In the genomic region with DNA sequence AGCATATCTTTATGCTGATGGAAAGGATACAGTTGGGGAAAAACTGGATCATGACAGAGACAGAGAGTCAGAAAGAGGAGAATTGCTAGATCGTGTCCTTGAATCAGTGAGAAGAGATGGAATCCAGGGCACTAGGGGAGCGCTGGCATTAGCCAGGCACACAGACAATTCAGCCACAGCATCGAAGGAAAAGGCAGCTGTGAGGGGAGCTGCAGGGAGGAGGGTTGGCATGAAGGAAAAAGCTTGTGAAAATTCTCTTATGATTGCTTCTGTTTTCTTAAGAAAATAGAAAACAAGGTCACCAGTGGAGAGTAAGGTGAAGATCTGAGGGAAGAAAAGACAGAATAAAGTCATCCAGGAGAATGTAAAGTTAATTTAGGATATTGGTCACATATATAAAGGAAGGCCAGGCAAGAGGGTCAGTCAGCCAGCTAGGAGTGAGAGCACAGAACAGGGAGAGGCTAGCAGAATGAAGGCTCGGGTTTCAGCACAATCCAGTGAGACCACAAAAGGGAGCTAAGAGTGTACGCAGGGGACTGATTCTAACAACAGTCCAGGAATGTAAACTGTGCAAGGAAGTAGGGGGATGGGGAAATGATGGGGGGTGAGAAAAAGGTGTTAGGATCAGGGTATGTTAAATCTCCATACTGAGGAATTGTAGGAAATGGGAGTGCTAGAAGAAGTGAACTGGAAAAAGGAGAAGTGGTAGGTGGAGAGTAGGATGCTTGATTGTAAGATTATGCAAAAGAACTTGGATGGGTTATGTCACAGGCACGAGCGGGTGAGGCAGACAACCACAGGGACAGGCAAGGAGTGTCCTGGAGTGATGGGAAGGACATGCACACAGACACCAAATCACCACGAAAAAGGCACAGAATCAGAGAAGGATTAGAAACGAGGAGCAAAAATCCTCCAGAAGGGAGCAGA, we compare ENCODE assay signal across 17 cellular contexts.
DNase-seq lines count a peak whose midpoint lies in the region; ATAC-seq, FAIRE-seq and TF ChIP-seq lines count a peak whose summit lies in the region.
"Had no signal": no experiment of that assay in that cellular context is flagged by ENCODE, and none has a peak within 500 bp of the region (broad histone marks: within the 10 kb centered on the region; RNA-seq: fewer than 3 reads in every experiment).

No MANE protein-coding gene starts in this region.

- no peak overlapping the region for H3K4me2 ChIP-seq in GM12878 (ENCODE audit: control insufficient read depth, insufficient read depth)

- 96% methylated on average over 9 of the region's 9 CpGs for WGBS in GM12878 (ENCODE audit: insufficient coverage, insufficient replicate concordance, low lambda C conversion rate, missing lambda C conversion rate)
- 78% methylated on average over 6 to 8 of the region's 9 CpGs for WGBS in mesodermal cell (ENCODE audit: insufficient coverage in 2 of 2), 2 experiments

- no peak for TF ChIP-seq POLR2A in GM12878 (IDR thresholded peaks at IDR 0.05; ENCODE audit: low read depth, low read length)

- no peak for TF ChIP-seq EP300 in GM12878 (IDR thresholded peaks at IDR 0.05; ENCODE audit: borderline replicate concordance in 1 of 2, control insufficient read depth in 1 of 2, low read depth in 2 of 2, low read length in 2 of 2)

- SMC1A ChIA-PET in GM12878 (lab: Charles Lee; ENCODE audit: uncharacterized antibody, unreplicated experiment), result interaction anchor here (1.5 to 1.6 kb wide), 2 partner anchors 9 to 28 kb away, joined by 5 to 8 read pairs; no protein-coding TSS in a partner anchor

- no peaks in the 10 kb centered on the region for H4K20me1 ChIP-seq in GM12878 (ENCODE audit: control insufficient read depth, insufficient read depth)

- no peak overlapping the region for H3K9ac ChIP-seq in GM12878 (ENCODE audit: control insufficient read depth, insufficient read depth, low read length)
- H3K9ac ChIP-seq: GM23248 had no signal

- CTCF ChIA-PET in GM12878 (lab: Yijun Ruan, JAX), result interaction anchor here (1.0 to 1.9 kb wide), 3 partner anchors 11 to 37 kb away, joined by 3 to 5 read pairs (median 4); no protein-coding TSS in a partner anchor

- ATAC-seq in GM12878 (no peak), left colon (no peak), left ventricle myocardium superior (no peak)
- ATAC-seq: activated T-cell treated with anti-CD3 and anti-CD28 coated beads, Interleukin-2, amount 50 U/mL, for 72 hours; heart right ventricle; natural killer cell treated with Interleukin-12 subunit alpha and Interleukin-12 subunit beta and Interleukin-15 and Interleukin-18, amount 100 ng/mL, for 72 hours had no signal

- FAIRE-seq in GM12878 (lab: Jason Lieb, UNC), result no peak

- H3K36me3 ChIP-seq in GM12878 (ENCODE audit: control insufficient read depth in 2 of 2, insufficient read depth in 2 of 2, low read length in 1 of 2) (peaks cover 2 to 7% of the 10 kb centered on the region in 2 experiments; a peak in 2 of 4 replicates), mesodermal cell (ENCODE audit: control insufficient read depth, insufficient read depth, low read length) (peaks cover 8% of the 10 kb centered on the region), ascending aorta (peaks cover 0 to 12% of the 10 kb centered on the region in 2 donors)

- DNase-seq in Daoy (ENCODE audit: low read depth) (peak; percentile 67), LHCN-M2 (ENCODE audit: low read depth) (peak; percentile 87), GM12878 (ENCODE audit: low read depth, low spot score) (no peak), DMS114 treated with DMSO at 0.1 percent for 48 hours (lab: John Stamatoyannopoulos, UW; ENCODE audit: unreplicated experiment) (no peak), left colon (no peak), ascending aorta (ENCODE audit: low spot score in 2 of 2) (no peak), left ventricle myocardium superior (no peak)
- DNase-seq: activated CD4-positive, alpha-beta T cell treated with anti-CD3 and anti-CD28 coated beads, Interleukin-2, amount 10 ng/mL, durations not matched to agents 7 days and 5 days; activated T-cell treated with anti-CD3 and anti-CD28 coated beads, Interleukin-2, amount 50 U/mL, for 72 hours; GM23248; heart right ventricle; NCI-H1092 treated with DMSO at 0.1 percent for 48 hours; sigmoid colon; T1000 had no signal

- no peak overlapping the region for H2AFZ ChIP-seq in GM12878 (ENCODE audit: control insufficient read depth, low read depth, low read length)
- H2AFZ ChIP-seq: GM23248 had no signal

- H3K4me3 ChIP-seq in GM12878, result no peak overlapping the region
- H3K4me3 ChIP-seq in mesodermal cell (ENCODE audit: extremely low read depth, insufficient read depth, low read length, poor library complexity, severe bottlenecking), result no peak overlapping the region
- no peak overlapping the region for H3K4me3 ChIP-seq in ascending aorta
- H3K4me3 ChIP-seq: coronary artery, GM23248, heart right ventricle, sigmoid colon had no signal

- no peak overlapping the region for H3K27ac ChIP-seq in GM12878 (ENCODE audit: control insufficient read depth, insufficient read depth)
- peak overlapping the region; percentile 71 for H3K27ac ChIP-seq in mesodermal cell (ENCODE audit: low read depth, low read length, severe bottlenecking)
- H3K27ac ChIP-seq in ascending aorta, result no peak overlapping the region
- H3K27ac ChIP-seq: coronary artery, GM23248, heart right ventricle, sigmoid colon had no signal

- RAD21 ChIA-PET in GM12878 (lab: Charles Lee; ENCODE audit: unreplicated experiment), result no interaction called here

- no peak for TF ChIP-seq RAD21 in GM12878 (IDR thresholded peaks at IDR 0.05; ENCODE audit: insufficient read depth, low read depth, low read length)

- BruUV-seq in GM12878 (replicated peaks; lab: Mats Ljungman, UMichigan), result no TSS peak

- peaks cover 9% of the 10 kb centered on the region for H3K4me1 ChIP-seq in GM12878 (ENCODE audit: control insufficient read depth, insufficient read depth, low read length)
- peaks cover 14% of the 10 kb centered on the region for H3K4me1 ChIP-seq in mesodermal cell (ENCODE audit: control insufficient read depth, insufficient read depth, low read length, poor library complexity, severe bottlenecking)
- H3K4me1 ChIP-seq in ascending aorta, result no peaks in the 10 kb centered on the region
- H3K4me1 ChIP-seq: sigmoid colon had no signal

- POLR2A ChIA-PET in GM12878 (lab: Charles Lee), result no interaction called here

- H3K9me3 ChIP-seq in GM12878 (replicated peaks; ENCODE audit: control insufficient read depth, insufficient read depth, low read length), result no peaks in the 10 kb centered on the region
- no peaks in the 10 kb centered on the region for H3K9me3 ChIP-seq in mesodermal cell (ENCODE audit: control insufficient read depth, low read length)
- no peaks in the 10 kb centered on the region for H3K9me3 ChIP-seq in ascending aorta
- H3K9me3 ChIP-seq: heart right ventricle, sigmoid colon had no signal

- H3K27me3 ChIP-seq in GM12878 (replicated peaks in 1 of 2; ENCODE audit: control insufficient read depth in 2 of 2, insufficient read depth in 2 of 2, low read length in 1 of 2) (no peaks in the 10 kb centered on the region), ascending aorta (no peaks in the 10 kb centered on the region)
- H3K27me3 ChIP-seq: heart right ventricle, sigmoid colon had no signal

- TF ChIP-seq CTCF in GM12878 (IDR thresholded peaks at IDR 0.05 in 2 of 3, conservative IDR thresholded peaks at IDR 0.05 in 1 of 3; ENCODE audit: control insufficient read depth in 2 of 3, extremely low read depth in 1 of 3, insufficient read depth in 1 of 3, low read depth in 3 of 3, low read length in 3 of 3) (no peak), ascending aorta (IDR thresholded peaks at IDR 0.05) (no peak)

- intact Hi-C loops in GM12878 (cut with micrococcal nuclease; ENCODE audit: unreplicated experiment), result no loop called here
- intact Hi-C loops in left colon (cut with DNase I, micrococcal nuclease), result no loop called here
- intact Hi-C loops in ascending aorta (cut with DNase I), result no loop called here
- intact Hi-C loops in left ventricle myocardium superior (cut with micrococcal nuclease), result no loop called here

- no peaks in the 10 kb centered on the region for H3K79me2 ChIP-seq in GM12878 (ENCODE audit: control insufficient read depth, insufficient read depth, low read length)

- in situ Hi-C loops in GM12878 (cut with MboI), result no loop called here

TF ChIP-seq in GM12878, 131 proteins besides CTCF, POLR2A, EP300 and RAD21:
- peak; percentile 37; the same call in 1 of the 2 replicates for TF ChIP-seq SPI1 (IDR thresholded peaks at IDR 0.05; ENCODE audit: borderline replicate concordance, insufficient read depth, low read depth, low read length)
- no peak for TF ChIP-seq BRCA1 (IDR thresholded peaks at IDR 0.05; ENCODE audit: low read depth, low read length)
- TF ChIP-seq KDM1A (IDR thresholded peaks at IDR 0.05; ENCODE audit: borderline replicate concordance), result no peak
- no peak for TF ChIP-seq CHD2 (IDR thresholded peaks at IDR 0.05; ENCODE audit: borderline replicate concordance, low read depth, low read length)
TF ChIP-seq in GM12878: peak in this region for 1.

Comparison
In these comparisons a context has a peak if more than half of its experiments do, and no peak if none do; other contexts are left out.
1. DNase-seq: peak in Daoy (single experiment) and LHCN-M2 (single experiment); none in GM12878 (single experiment), DMS114 treated with DMSO at 0.1 percent for 48 hours (single experiment), left colon (0 of 2), ascending aorta (0 of 2) and left ventricle myocardium superior (single experiment).